Comparison of ENCODE assay signal across 17 cellular contexts in the genomic region with DNA sequence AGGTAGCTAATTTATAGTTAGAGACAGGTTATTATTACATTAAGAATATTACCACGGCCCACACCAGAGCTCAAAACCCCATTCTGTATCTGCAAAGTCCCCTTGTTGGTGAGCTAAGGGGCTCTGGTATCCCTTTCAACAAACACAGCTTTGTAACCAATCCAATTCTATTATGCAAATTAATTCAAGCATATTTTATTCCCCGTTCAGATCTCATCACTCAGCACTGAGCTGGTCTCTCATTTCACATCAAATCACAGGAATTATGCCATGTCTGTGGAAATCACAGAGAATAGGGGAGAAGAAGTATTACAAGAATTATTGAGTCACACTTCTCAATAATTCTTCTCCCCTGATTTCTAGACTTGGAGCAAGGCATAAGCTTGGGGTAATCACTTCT.
A peak's percentile ranks its signal among the peaks of the same experiment; 100 is the strongest.
DNase-seq lines count a peak whose midpoint lies in the region; ATAC-seq and TF ChIP-seq lines count a peak whose summit lies in the region.
"Had no signal": no experiment of that assay in that cellular context is flagged by ENCODE, and none has a peak within 500 bp of the region (broad histone marks: within the 10 kb centered on the region; RNA-seq: fewer than 3 reads in every experiment).

No MANE protein-coding gene starts in this region.

- H3K4me3 ChIP-seq in AG10803 (ENCODE audit: low read length) = no peak overlapping the region
- H3K4me3 ChIP-seq in adipocyte (ENCODE audit: low read length) = no peak overlapping the region
- H3K4me3 ChIP-seq in heart left ventricle = no peak overlapping the region
- H3K4me3 ChIP-seq: GM23338, K562 had no signal

- H3K9me3 ChIP-seq in adipocyte (ENCODE audit: control insufficient read depth, low read length) (no peaks in the 10 kb centered on the region), heart left ventricle (no peaks in the 10 kb centered on the region)
- H3K9me3 ChIP-seq: BE2C had no signal

- no peak overlapping the region for H3K27ac ChIP-seq in heart left ventricle
- H3K27ac ChIP-seq: HL-60 had no signal

- no peak overlapping the region for H3K9ac ChIP-seq in adipocyte (ENCODE audit: low read length)

- 31 to 56% (median 45%) methylated on average over 2 of the region's 2 CpGs for WGBS in heart left ventricle, 4 donors

- ATAC-seq in heart left ventricle = no peak
- ATAC-seq: GM23338, K562, Right ventricle myocardium inferior had no signal

- intact Hi-C loops in heart left ventricle (cut with DNase I) = no loop called here

- DNase-seq in AG10803 (ENCODE audit: low read depth) (peak; percentile 15), adipocyte (ENCODE audit: low read depth) (peak; percentile 34), iris pigment epithelial cell (ENCODE audit: low read depth) (peak; percentile 30), putamen (ENCODE audit: low spot score) (peak; percentile 75), heart left ventricle (no peak), NAMALWA (ENCODE audit: low spot score) (no peak)
- no peak for DNase-seq in effector CD4-positive, alpha-beta T cell
- DNase-seq: ACHN; BE2C; CD8-positive, alpha-beta memory T cell; DMS 273 treated with DMSO at 0.1 percent for 48 hours; NCI-H1436 treated with DMSO at 0.1 percent for 48 hours; NCI-H345 had no signal

- peaks cover 14% of the 10 kb centered on the region for H3K36me3 ChIP-seq in adipocyte (ENCODE audit: control insufficient read depth, insufficient read depth, low read length, severe bottlenecking)
- peaks cover 0 to 4% (median 0%) of the 10 kb centered on the region in 9 donors for H3K36me3 ChIP-seq in heart left ventricle
- H3K36me3 ChIP-seq: BE2C had no signal

- no peak for TF ChIP-seq POLR2A in heart left ventricle (IDR thresholded peaks at IDR 0.05)

- H3K27me3 ChIP-seq in adipocyte (replicated peaks; ENCODE audit: control insufficient read depth, insufficient read depth, low read length) = no peaks in the 10 kb centered on the region
- no peaks in the 10 kb centered on the region for H3K27me3 ChIP-seq in heart left ventricle
- H3K27me3 ChIP-seq: BE2C had no signal

- H3K4me1 ChIP-seq in adipocyte (ENCODE audit: control insufficient read depth, insufficient read depth, low read length) (peaks cover 30% of the 10 kb centered on the region), heart left ventricle (no peaks in the 10 kb centered on the region)
- H3K4me1 ChIP-seq: BE2C had no signal

- TF ChIP-seq CTCF in AG10803 (conservative IDR thresholded peaks at IDR 0.05; ENCODE audit: low read length) = no peak
- no peak for TF ChIP-seq CTCF in heart left ventricle (IDR thresholded peaks at IDR 0.05)

Comparison
In these comparisons a context has a peak if more than half of its experiments do, and no peak if none do; other contexts are left out.
1. DNase-seq: peak in AG10803 (single experiment), adipocyte (single experiment), iris pigment epithelial cell (single experiment) and putamen (single experiment); none in heart left ventricle (0 of 5), effector CD4-positive, alpha-beta T cell (single experiment) and NAMALWA (single experiment).